10 cellular contexts compared by ENCODE assay signal in the genomic region with DNA sequence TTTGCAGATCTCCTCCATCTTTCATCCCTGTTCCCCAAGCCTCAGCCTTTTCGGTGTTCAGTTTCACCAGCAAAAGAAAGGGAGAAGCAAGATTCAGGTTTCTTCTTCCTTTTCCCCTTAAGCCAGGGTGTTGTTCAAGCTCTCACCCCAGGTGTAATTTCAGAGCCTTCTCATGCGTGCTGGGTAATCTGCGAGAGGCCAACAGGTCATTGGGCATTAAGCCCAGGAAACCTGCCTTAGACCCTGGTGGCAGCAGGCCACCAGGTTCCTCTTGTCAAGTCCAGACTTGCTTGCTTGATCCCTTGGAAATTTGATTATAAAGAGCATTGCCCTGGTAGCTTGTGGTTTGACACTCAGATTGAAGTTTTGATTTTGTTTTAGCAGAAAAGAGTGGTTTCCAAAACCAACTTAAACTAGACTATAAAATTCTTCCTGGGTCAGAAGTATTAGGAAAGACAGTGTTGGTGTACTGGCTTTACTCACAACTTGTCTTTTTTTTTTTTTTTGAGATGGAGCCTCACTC. TPM values are rescaled to one million over a fixed set of nuclear protein-coding genes. Genes with fewer than 3 reads are reported as not detected.
DNase-seq lines count a peak whose midpoint lies in the region; ATAC-seq and TF ChIP-seq lines count a peak whose summit lies in the region.
"Had no signal": no experiment of that assay in that cellular context is flagged by ENCODE, and none has a peak within 500 bp of the region (broad histone marks: within the 10 kb centered on the region; RNA-seq: fewer than 3 reads in every experiment).

No MANE protein-coding gene starts in this region.

- H3K27ac ChIP-seq in HCT116 (ENCODE audit: low read depth, low read length) (peak overlapping the region; percentile 32), lower lobe of right lung (no peak overlapping the region)

- H4K20me1 ChIP-seq in HCT116 (ENCODE audit: insufficient read depth): no peaks in the 10 kb centered on the region

- POLR2A ChIA-PET in HCT116 (lab: Charles Lee): interaction anchor here (1.0 to 1.3 kb wide), 3 partner anchors 36 to 39 kb away, joined by 3 to 5 read pairs (median 4); partner anchors contain the start of gene PRDX1

- H3K27ac Mint-ChIP-seq in natural killer cell treated with Interleukin-12 subunit alpha and Interleukin-12 subunit beta and Interleukin-15 and Interleukin-18, amount 100 ng/mL, for 72 hours: peak overlapping the region in 1 of 2 donors; percentile 33

- H3K4me1 ChIP-seq in HCT116 (ENCODE audit: control insufficient read depth in 1 of 2, insufficient read depth in 2 of 2, low read length in 2 of 2): peaks cover 16 to 25% of the 10 kb centered on the region in 2 experiments
- peaks cover 3% of the 10 kb centered on the region for H3K4me1 ChIP-seq in lower lobe of right lung

- ATAC-seq in HCT116: peak; percentile 47
- no peak for ATAC-seq in lower lobe of right lung
- ATAC-seq in HG03108 (IDR thresholded peaks at IDR 0.05; ENCODE audit: unreplicated experiment): no peak
- ATAC-seq in natural killer cell treated with Interleukin-12 subunit alpha and Interleukin-12 subunit beta and Interleukin-15 and Interleukin-18, amount 100 ng/mL, for 72 hours: no peak

- TF ChIP-seq CTCF in HCT116 (IDR thresholded peaks at IDR 0.05 in 2 of 3, conservative IDR thresholded peaks at IDR 0.05 in 1 of 3; ENCODE audit: borderline replicate concordance in 1 of 3, insufficient read depth in 1 of 3, low read depth in 2 of 3, low read length in 2 of 3) (no peak), lower lobe of right lung (IDR thresholded peaks at IDR 0.05) (no peak)

- H3K9me3 ChIP-seq in HCT116 (ENCODE audit: control insufficient read depth in 1 of 2, insufficient read depth in 1 of 2, low read depth in 1 of 2, low read length in 2 of 2): no peaks in the 10 kb centered on the region
- H3K9me3 ChIP-seq in lower lobe of right lung: no peaks in the 10 kb centered on the region

- H3K4me3 Mint-ChIP-seq in natural killer cell treated with Interleukin-12 subunit alpha and Interleukin-12 subunit beta and Interleukin-15 and Interleukin-18, amount 100 ng/mL, for 72 hours: no peak overlapping the region

- H3K9me3 Mint-ChIP-seq in natural killer cell treated with Interleukin-12 subunit alpha and Interleukin-12 subunit beta and Interleukin-15 and Interleukin-18, amount 100 ng/mL, for 72 hours: no peaks in the 10 kb centered on the region

- DNase-seq in COR-L47 (lab: John Stamatoyannopoulos, UW): peak; percentile 41
- DNase-seq in HCT116 (ENCODE audit: low read depth, low spot score): no peak
- DNase-seq in astrocyte of the hippocampus (ENCODE audit: low read depth, low spot score): peak; percentile 14
- peak; percentile 49 for DNase-seq in lower lobe of right lung
- DNase-seq in NOMO-1 (lab: John Stamatoyannopoulos, UW; ENCODE audit: unreplicated experiment in 2 of 2): no peak
- DNase-seq in stimulated activated CD4-positive, alpha-beta T cell treated with anti-CD3 and anti-CD28 coated beads, Interleukin-4, amount 100 ng/mL, for 1 hour: no peak
- DNase-seq in natural killer cell treated with Interleukin-12 subunit alpha and Interleukin-12 subunit beta and Interleukin-15 and Interleukin-18, amount 100 ng/mL, for 72 hours (ENCODE audit: low spot score): no peak
- DNase-seq: Karpas-422; NK-92 treated with Interleukin-12 subunit alpha and Interleukin-12 subunit beta, amount 100 ng/mL, for 24 hours had no signal

- peaks cover 7 to 14% of the 10 kb centered on the region in 2 donors for H3K4me1 Mint-ChIP-seq in natural killer cell treated with Interleukin-12 subunit alpha and Interleukin-12 subunit beta and Interleukin-15 and Interleukin-18, amount 100 ng/mL, for 72 hours (ENCODE audit: low read depth in 2 of 2)

- H3K9me2 ChIP-seq in HCT116 (ENCODE audit: insufficient read depth): no peaks in the 10 kb centered on the region

- no peak for TF ChIP-seq RAD21 in HCT116 (IDR thresholded peaks at IDR 0.05; ENCODE audit: low read depth)

- H3K79me2 ChIP-seq in HCT116 (ENCODE audit: insufficient read depth, low read length): peaks cover 46% of the 10 kb centered on the region

- RAD21 ChIA-PET in HCT116 (lab: Charles Lee; ENCODE audit: low non-redundant PET in 1 of 2, low total read pairs in 2 of 2, uncharacterized antibody in 2 of 2, unreplicated experiment in 2 of 2): no interaction called here

- no peak overlapping the region for H2AFZ ChIP-seq in HCT116 (ENCODE audit: low read depth, low read length, poor library complexity, severe bottlenecking)

- H3K27me3 ChIP-seq in HCT116 (ENCODE audit: insufficient read depth, low read length) (no peaks in the 10 kb centered on the region), lower lobe of right lung (ENCODE audit: low read depth) (no peaks in the 10 kb centered on the region)

- CTCF ChIA-PET in HCT116 (lab: Charles Lee): interaction anchor here (0.9 kb wide), 1 partner anchor 11 kb away, joined by 3 read pairs; no protein-coding TSS in a partner anchor

- H3K4me2 ChIP-seq in HCT116 (ENCODE audit: low read length): peak overlapping the region; percentile 31; the same call in 1 of the 2 replicates

- H3K4me3 ChIP-seq in HCT116 (replicated peaks in 1 of 2; ENCODE audit: low read depth in 1 of 2, low read length in 2 of 2): no peak overlapping the region
- H3K4me3 ChIP-seq in lower lobe of right lung: no peak overlapping the region

- intact Hi-C loops in HCT116 (cut with micrococcal nuclease) (no loop called here), lower lobe of right lung (cut with DNase I) (no loop called here)

- no peak for TF ChIP-seq POLR2A in HCT116 (IDR thresholded peaks at IDR 0.05; ENCODE audit: borderline replicate concordance, extremely low read depth, insufficient read depth, insufficient read length)

- BruUV-seq in HCT116 (replicated peaks; lab: Mats Ljungman, UMichigan): no TSS peak

- H3K9ac ChIP-seq in HCT116 (ENCODE audit: low read length): no peak overlapping the region; the same call in 1 of the 2 replicates

- H3K27me3 Mint-ChIP-seq in natural killer cell treated with Interleukin-12 subunit alpha and Interleukin-12 subunit beta and Interleukin-15 and Interleukin-18, amount 100 ng/mL, for 72 hours: no peaks in the 10 kb centered on the region

- no peaks in the 10 kb centered on the region for H3K36me3 Mint-ChIP-seq in natural killer cell treated with Interleukin-12 subunit alpha and Interleukin-12 subunit beta and Interleukin-15 and Interleukin-18, amount 100 ng/mL, for 72 hours

- H3K36me3 ChIP-seq in HCT116 (ENCODE audit: control insufficient read depth in 1 of 2, insufficient read depth in 2 of 2, low read length in 2 of 2) (peaks cover 4 to 23% of the 10 kb centered on the region in 2 experiments; a peak in 3 of 4 replicates), lower lobe of right lung (peaks cover 67% of the 10 kb centered on the region)

TF ChIP-seq in HCT116, 20 proteins besides CTCF, POLR2A, EP300 and RAD21 (continues in another document):
- TF ChIP-seq JUND (IDR thresholded peaks at IDR 0.05) (no peak), MAX (IDR thresholded peaks at IDR 0.05) (no peak), POLR2AphosphoS5 (IDR thresholded peaks at IDR 0.05; ENCODE audit: low read depth, low read length) (no peak), ZNF274 (IDR thresholded peaks at IDR 0.05; ENCODE audit: low read depth, low read length) (no peak), FOSL1 (IDR thresholded peaks at IDR 0.05; ENCODE audit: low read depth) (no peak), SRF (IDR thresholded peaks at IDR 0.05; ENCODE audit: low read depth) (no peak), ZFX (IDR thresholded peaks at IDR 0.05) (no peak), TCF7L2 (IDR thresholded peaks at IDR 0.05; ENCODE audit: borderline replicate concordance, extremely low read depth, insufficient read depth, insufficient read length) (no peak), SP1 (IDR thresholded peaks at IDR 0.05; ENCODE audit: low read depth) (no peak), EZH2phosphoT487 (IDR thresholded peaks at IDR 0.05; ENCODE audit: borderline replicate concordance) (no peak), CBX3 (IDR thresholded peaks at IDR 0.05; ENCODE audit: low read depth) (no peak), EZH2 (IDR thresholded peaks at IDR 0.05) (no peak), EGR1 (IDR thresholded peaks at IDR 0.05; ENCODE audit: low read depth) (no peak)
- TF ChIP-seq, protein P1, sequence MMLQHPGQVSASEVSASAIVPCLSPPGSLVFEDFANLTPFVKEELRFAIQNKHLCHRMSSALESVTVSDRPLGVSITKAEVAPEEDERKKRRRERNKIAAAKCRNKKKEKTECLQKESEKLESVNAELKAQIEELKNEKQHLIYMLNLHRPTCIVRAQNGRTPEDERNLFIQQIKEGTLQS (IDR thresholded peaks at IDR 0.05): no peak

RNA-seq across cellular contexts. Expression of gene AKR1A1, which starts 6.9 kb away (rescaled TPM):
- 199 TPM for total RNA-seq in HCT116 (2021; ENCODE audit: unreplicated experiment)
- polyA plus RNA-seq in HCT116 (2012): 261 and 297 TPM in 2 replicates
- 203 TPM for total RNA-seq in lower lobe of right lung
- 100 to 1,000 TPM; 137 to 181 TPM for total RNA-seq in natural killer cell treated with Interleukin-12 subunit alpha and Interleukin-12 subunit beta and Interleukin-15 and Interleukin-18, amount 100 ng/mL, for 72 hours

RNA-seq across cellular contexts. Expression of gene NASP, which starts 26.4 kb away (rescaled TPM):
- 185 TPM for total RNA-seq in HCT116 (2021; ENCODE audit: unreplicated experiment)
- polyA plus RNA-seq in HCT116 (2012): 133 and 138 TPM in 2 replicates
- total RNA-seq in lower lobe of right lung: 50.0 TPM
- total RNA-seq in natural killer cell treated with Interleukin-12 subunit alpha and Interleukin-12 subunit beta and Interleukin-15 and Interleukin-18, amount 100 ng/mL, for 72 hours: 100 to 1,000 TPM; 145 to 291 TPM

RNA-seq across cellular contexts. Expression of gene PRDX1, which starts 35.8 kb away (rescaled TPM):
- total RNA-seq in HCT116 (2021; ENCODE audit: unreplicated experiment): 1,171 TPM
- polyA plus RNA-seq in HCT116 (2012): 682 and 765 TPM in 2 replicates
- total RNA-seq in lower lobe of right lung: 417 TPM
- total RNA-seq in natural killer cell treated with Interleukin-12 subunit alpha and Interleukin-12 subunit beta and Interleukin-15 and Interleukin-18, amount 100 ng/mL, for 72 hours: 100 to 1,000 TPM; 246 to 396 TPM

RNA-seq across cellular contexts. Expression of gene MMACHC, which starts 57.4 kb away (rescaled TPM):
- total RNA-seq in HCT116 (2021; ENCODE audit: unreplicated experiment): 16.2 TPM
- 6.4 and 8.8 TPM in 2 replicates for polyA plus RNA-seq in HCT116 (2012)
- 5.9 TPM for total RNA-seq in lower lobe of right lung
- total RNA-seq in natural killer cell treated with Interleukin-12 subunit alpha and Interleukin-12 subunit beta and Interleukin-15 and Interleukin-18, amount 100 ng/mL, for 72 hours: 1 to 10 TPM; 3.8 to 5.6 TPM

RNA-seq across cellular contexts. Expression of gene CCDC163, which starts 57.6 kb away (rescaled TPM):
- total RNA-seq in HCT116 (2021; ENCODE audit: unreplicated experiment): 3.1 TPM
- 4.8 and 5.3 TPM in 2 replicates for polyA plus RNA-seq in HCT116 (2012)
- total RNA-seq in lower lobe of right lung: 0.77 TPM
- total RNA-seq in natural killer cell treated with Interleukin-12 subunit alpha and Interleukin-12 subunit beta and Interleukin-15 and Interleukin-18, amount 100 ng/mL, for 72 hours: 1 to 10 TPM; 2.4 to 8.4 TPM

Comparison
In these comparisons a context has a peak if more than half of its experiments do, and no peak if none do; other contexts are left out.
1. DNase-seq: peak in COR-L47 (single experiment), astrocyte of the hippocampus (single experiment) and lower lobe of right lung (single experiment); none in HCT116 (single experiment), NOMO-1 (0 of 2), stimulated activated CD4-positive, alpha-beta T cell treated with anti-CD3 and anti-CD28 coated beads, Interleukin-4, amount 100 ng/mL, for 1 hour (single experiment) and natural killer cell treated with Interleukin-12 subunit alpha and Interleukin-12 subunit beta and Interleukin-15 and Interleukin-18, amount 100 ng/mL, for 72 hours (single experiment).